Comparison of ENCODE assay signal across 8 cellular contexts in the genomic region with DNA sequence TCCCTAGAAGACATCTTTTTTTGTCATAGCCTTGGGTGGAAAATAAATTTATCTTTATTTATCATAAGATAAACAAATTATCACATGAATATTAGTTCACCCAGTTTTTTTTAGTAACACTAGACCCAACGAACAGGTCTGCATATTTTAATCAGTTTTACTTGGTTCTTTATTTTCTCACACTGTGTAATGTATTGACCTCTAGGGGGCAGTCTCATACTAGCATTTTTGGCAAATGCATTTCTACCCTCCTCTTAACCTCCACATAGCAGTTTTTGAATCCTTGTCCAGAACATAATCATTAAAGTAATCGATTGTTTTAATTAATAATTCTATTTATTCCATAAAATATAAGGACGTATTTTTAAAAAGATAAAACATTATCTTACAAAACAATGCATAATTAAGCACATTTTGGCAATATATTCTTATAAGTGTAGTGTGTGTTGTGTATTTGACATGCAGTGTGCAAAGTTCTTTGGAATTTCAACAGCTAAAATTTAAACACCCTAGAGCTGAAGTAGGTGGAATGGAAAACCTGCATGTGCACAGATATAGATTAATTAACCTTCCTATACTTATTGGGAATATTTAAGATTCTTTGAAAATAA. TPM values are rescaled to one million over a fixed set of nuclear protein-coding genes. Genes with fewer than 3 reads are reported as not detected.
DNase-seq lines count a peak whose midpoint lies in the region; ATAC-seq, FAIRE-seq and TF ChIP-seq lines count a peak whose summit lies in the region.

No MANE protein-coding gene starts in this region.

- no peak overlapping the region for H3K4me2 ChIP-seq in H9 (ENCODE audit: insufficient read depth, insufficient read length, low read length)

- ATAC-seq in activated CD4-positive, CD25-positive, alpha-beta regulatory T cell treated with anti-CD3 and anti-CD28 coated beads, Interleukin-2, amount 50 U/mL, for 24 hours, result no peak

- TF ChIP-seq CTCF in GM12865 (IDR thresholded peaks at IDR 0.05; ENCODE audit: insufficient read depth, low read depth, low read length, missing control alignments), result peak; percentile 56
- peak; percentile 89 for TF ChIP-seq CTCF in H9 (conservative IDR thresholded peaks at IDR 0.05)
- TF ChIP-seq CTCF in epithelial cell of esophagus (IDR thresholded peaks at IDR 0.05; ENCODE audit: insufficient read depth, low read depth, low read length, missing control alignments), result peak; percentile 69
- TF ChIP-seq CTCF in neural crest cell (conservative IDR thresholded peaks at IDR 0.05), result peak; percentile 94

- H3K4me3 Mint-ChIP-seq in H9 (no peak overlapping the region), neural crest cell (no peak overlapping the region)

- no peak overlapping the region for H2BK5ac ChIP-seq in H9 (ENCODE audit: insufficient read length, low read length)

- H4K5ac ChIP-seq in H9 (ENCODE audit: insufficient read length, low read depth, low read length), result no peak overlapping the region

- H3K27ac ChIP-seq in H9 (ENCODE audit: insufficient read length, low read depth, low read length), result no peak overlapping the region

- H3K4me1 Mint-ChIP-seq in H9 (peaks cover 0 to 4% of the 10 kb centered on the region in 2 experiments; a peak in 3 of 4 replicates), neural crest cell (no peaks in the 10 kb centered on the region)

- no peaks in the 10 kb centered on the region for H4K20me1 ChIP-seq in H9 (ENCODE audit: control insufficient read depth, insufficient read depth, insufficient read length)

- no peaks in the 10 kb centered on the region for H3K9me3 ChIP-seq in H9 (ENCODE audit: control insufficient read depth, low read depth, low read length)

- H4K8ac ChIP-seq in H9 (replicated peaks; ENCODE audit: insufficient read length, low read depth, low read length), result no peak overlapping the region

- no peak overlapping the region for H3K4me3 ChIP-seq in GM12865 (ENCODE audit: low read depth, low read length)
- H3K4me3 ChIP-seq in epithelial cell of esophagus (ENCODE audit: low read length), result no peak overlapping the region

- H3K9me3 Mint-ChIP-seq in H9 (no peaks in the 10 kb centered on the region), neural crest cell (no peaks in the 10 kb centered on the region)

- no peak overlapping the region for H3T11ph ChIP-seq in H9 (ENCODE audit: low read length)

- H3K27me3 ChIP-seq in H9 (ENCODE audit: insufficient read depth, low read length), result no peaks in the 10 kb centered on the region

- WGBS in H9 (ENCODE audit: extremely low coverage, insufficient read length, low lambda C conversion rate), result no CpG with 5 or more reads among the region's 3 CpGs

- H2AFZ ChIP-seq in H9 (ENCODE audit: low read length), result no peak overlapping the region

- H3K79me2 ChIP-seq in H9 (ENCODE audit: insufficient read depth, low read length), result no peaks in the 10 kb centered on the region

- no peak overlapping the region for H2BK15ac ChIP-seq in H9 (ENCODE audit: low read depth, low read length)

- no peak overlapping the region for H4K91ac ChIP-seq in H9 (ENCODE audit: insufficient read length, low read depth, low read length)

- no peak overlapping the region for H3K23ac ChIP-seq in H9 (ENCODE audit: insufficient read length, low read depth, low read length)

- H3K27ac Mint-ChIP-seq in H9, result no peak overlapping the region
- no peak overlapping the region for H3K27ac Mint-ChIP-seq in neural crest cell (ENCODE audit: unreplicated experiment)

- H3K23me2 ChIP-seq in H9 (ENCODE audit: insufficient read length, low read depth, low read length, poor library complexity, severe bottlenecking), result no peaks in the 10 kb centered on the region

- H3K36me3 Mint-ChIP-seq in H9 (ENCODE audit: insufficient read depth in 1 of 3, low read depth in 3 of 3) (no peaks in the 10 kb centered on the region), neural crest cell (ENCODE audit: low read depth) (no peaks in the 10 kb centered on the region)

- no peak overlapping the region for H2BK20ac ChIP-seq in H9 (ENCODE audit: low read depth, low read length, poor library complexity, severe bottlenecking)

- no peak overlapping the region for H3K14ac ChIP-seq in H9 (ENCODE audit: insufficient read depth, low read length)

- no peak overlapping the region for H2BK12ac ChIP-seq in H9 (ENCODE audit: insufficient read length, low read depth, low read length)

- H3K9ac ChIP-seq in H9 (ENCODE audit: extremely low read depth, insufficient read length, low read length), result no peak overlapping the region

- H2AK5ac ChIP-seq in H9 (ENCODE audit: insufficient read length, low read length), result no peak overlapping the region

- H3K27me3 Mint-ChIP-seq in H9 (ENCODE audit: low read depth), result no peaks in the 10 kb centered on the region; the same call in 1 of the 2 replicates
- peaks cover 14% of the 10 kb centered on the region for H3K27me3 Mint-ChIP-seq in neural crest cell (ENCODE audit: low read depth)

- no peaks in the 10 kb centered on the region for H3K79me1 ChIP-seq in H9 (ENCODE audit: insufficient read depth, low read depth, low read length, poor library complexity, severe bottlenecking)

- H3K18ac ChIP-seq in H9 (ENCODE audit: insufficient read length, low read depth, low read length), result no peak overlapping the region

- DNase-seq in GM12865 (ENCODE audit: low read depth), result peak; percentile 63
- no peak for DNase-seq in H9
- peak; percentile 71 for DNase-seq in LoVo (ENCODE audit: low spot score)
- peak; percentile 40 for DNase-seq in RCC 7860 (ENCODE audit: low spot score)
- DNase-seq in epithelial cell of esophagus (ENCODE audit: low read depth), result peak; percentile 65
- no peak for DNase-seq in neural crest cell (ENCODE audit: low read depth, low spot score)
- DNase-seq in stimulated activated CD4-positive, alpha-beta T cell treated with anti-CD3 and anti-CD28 coated beads, Interleukin-4, amount 100 ng/mL, for 24 hours, result no peak

- H3K56ac ChIP-seq in H9 (ENCODE audit: insufficient read length, low read depth, low read length), result no peak overlapping the region

- H3K4ac ChIP-seq in H9 (ENCODE audit: low read depth, low read length), result no peak overlapping the region

- no peak overlapping the region for H2BK120ac ChIP-seq in H9 (ENCODE audit: low read depth, low read length, poor library complexity, severe bottlenecking)

- no peaks in the 10 kb centered on the region for H3K4me1 ChIP-seq in H9 (ENCODE audit: insufficient read depth, low read length)

- peak; percentile 82 for FAIRE-seq in RCC 7860 (lab: Jason Lieb, UNC)

RNA-seq across cellular contexts. Expression of a gene that starts 31.6 kb away (rescaled TPM):
- not detected in 2 replicates for total RNA-seq in H9 (2021)
- total RNA-seq in neural crest cell, result not detected in 2 replicates

Comparison
In these comparisons a context has a peak if more than half of its experiments do, and no peak if none do; other contexts are left out.
1. DNase-seq: peak in GM12865 (single experiment), LoVo (single experiment), RCC 7860 (single experiment) and epithelial cell of esophagus (single experiment); none in H9 (single experiment), neural crest cell (single experiment) and stimulated activated CD4-positive, alpha-beta T cell treated with anti-CD3 and anti-CD28 coated beads, Interleukin-4, amount 100 ng/mL, for 24 hours (single experiment).
2. Peak in every context shown above with its lines, with median percentiles within 50 percentile points of each other: CTCF ChIP-seq.